8 cellular contexts compared by ENCODE assay signal in genomic region chrX:148049441-148049840, GRCh38.
DNase-seq lines count a peak whose midpoint lies in the region; ATAC-seq and TF ChIP-seq lines count a peak whose summit lies in the region.

No MANE protein-coding gene starts in this region.

- H3K4me2 ChIP-seq in KMS-11 = no peak overlapping the region

- H3K4me1 Mint-ChIP-seq in MCF 10A (ENCODE audit: insufficient read depth, unreplicated experiment) = no peaks in the 10 kb centered on the region
- no peaks in the 10 kb centered on the region for H3K4me1 Mint-ChIP-seq in glutamatergic neuron (ENCODE audit: low read depth, unreplicated experiment)

- H3K9me3 ChIP-seq in breast epithelium = no peaks in the 10 kb centered on the region

- no peaks in the 10 kb centered on the region for H3K79me2 ChIP-seq in KMS-11 (ENCODE audit: insufficient read depth, low read depth)

- H3K27me3 Mint-ChIP-seq in MCF 10A (ENCODE audit: insufficient read depth, unreplicated experiment) = no peaks in the 10 kb centered on the region
- H3K27me3 Mint-ChIP-seq in glutamatergic neuron (ENCODE audit: unreplicated experiment) = peaks cover 1% of the 10 kb centered on the region

- no peak for ATAC-seq in GM21515 (IDR thresholded peaks at IDR 0.05; ENCODE audit: unreplicated experiment)
- no peak for ATAC-seq in HG02642 (IDR thresholded peaks at IDR 0.05; ENCODE audit: poor library complexity, unreplicated experiment)
- no peak for ATAC-seq in HG03565 (IDR thresholded peaks at IDR 0.05; ENCODE audit: unreplicated experiment)

- CTCF ChIA-PET in MCF 10A (lab: Yijun Ruan, JAX) = interaction anchor here (0.6 to 2.0 kb wide), 5 partner anchors 422 to 1423 kb away, joined by 3 to 9 read pairs (median 4); no protein-coding TSS in a partner anchor

- H3K4me1 ChIP-seq in breast epithelium = no peaks in the 10 kb centered on the region
- H3K4me1 ChIP-seq in KMS-11 (ENCODE audit: low read depth, poor library complexity, severe bottlenecking) = no peaks in the 10 kb centered on the region

- H3K27ac Mint-ChIP-seq in MCF 10A (ENCODE audit: low read depth, unreplicated experiment) = no peak overlapping the region
- no peak overlapping the region for H3K27ac Mint-ChIP-seq in glutamatergic neuron (ENCODE audit: unreplicated experiment)

- H4K20me1 ChIP-seq in KMS-11 (ENCODE audit: insufficient read depth) = no peaks in the 10 kb centered on the region

- H3K9me3 Mint-ChIP-seq in MCF 10A (ENCODE audit: unreplicated experiment) = no peaks in the 10 kb centered on the region
- no peaks in the 10 kb centered on the region for H3K9me3 Mint-ChIP-seq in glutamatergic neuron (ENCODE audit: unreplicated experiment)

- no peak overlapping the region for H2AFZ ChIP-seq in KMS-11 (ENCODE audit: low read depth)

- H3K27me3 ChIP-seq in breast epithelium (peaks cover 0 to 4% of the 10 kb centered on the region in 2 donors), KMS-11 (ENCODE audit: insufficient read depth, low read depth) (no peaks in the 10 kb centered on the region)

- no peak overlapping the region for H3K9ac ChIP-seq in KMS-11

- no peak for TF ChIP-seq POLR2A in breast epithelium (IDR thresholded peaks at IDR 0.05)

- H3K27ac ChIP-seq in breast epithelium (no peak overlapping the region), KMS-11 (no peak overlapping the region)

- POLR2A ChIA-PET in MCF 10A (lab: Yijun Ruan, JAX) = no interaction called here

- no peak overlapping the region for H3K4me3 Mint-ChIP-seq in MCF 10A (ENCODE audit: unreplicated experiment)
- H3K4me3 Mint-ChIP-seq in glutamatergic neuron (ENCODE audit: unreplicated experiment) = no peak overlapping the region

- H3K36me3 Mint-ChIP-seq in MCF 10A (ENCODE audit: insufficient read depth, unreplicated experiment) (no peaks in the 10 kb centered on the region), glutamatergic neuron (ENCODE audit: unreplicated experiment) (no peaks in the 10 kb centered on the region)

- DNase-seq in MCF 10A (ENCODE audit: unreplicated experiment) (peak; percentile 38), breast epithelium (ENCODE audit: low spot score in 2 of 2) (no peak), SK-N-DZ (ENCODE audit: low spot score) (peak; percentile 26), glutamatergic neuron (no peak)

- H3K4me3 ChIP-seq in breast epithelium (no peak overlapping the region), KMS-11 (IDR thresholded peaks at IDR 0.05; ENCODE audit: insufficient read depth, low read depth, low read length) (no peak overlapping the region)

- BruUV-seq in MCF 10A (replicated peaks; lab: Mats Ljungman, UMichigan) = no TSS peak

- intact Hi-C loops in MCF 10A (cut with micrococcal nuclease) = loop anchor here (1.0 to 10.0 kb wide), 3 partner anchors 1098 to 1422 kb away; no protein-coding TSS in a partner anchor
- intact Hi-C loops in breast epithelium (cut with DNase I; ENCODE audit: low total_unique reads) = no loop called here

- no peaks in the 10 kb centered on the region for H3K36me3 ChIP-seq in breast epithelium
- no peaks in the 10 kb centered on the region for H3K36me3 ChIP-seq in KMS-11 (ENCODE audit: insufficient read depth)

- TF ChIP-seq CTCF in MCF 10A (IDR thresholded peaks at IDR 0.05; ENCODE audit: unreplicated experiment) = peak; percentile 42
- peak in 1 of 3 donors; percentile 21 for TF ChIP-seq CTCF in breast epithelium (IDR thresholded peaks at IDR 0.05)
- TF ChIP-seq CTCF in KMS-11 (conservative IDR thresholded peaks at IDR 0.05; ENCODE audit: low read depth, low read length) = peak; percentile 71
- TF ChIP-seq CTCF in glutamatergic neuron (IDR thresholded peaks at IDR 0.05; ENCODE audit: partially characterized antibody, unreplicated experiment) = peak; percentile 30

Comparison
In these comparisons a context has a peak if more than half of its experiments do, and no peak if none do; other contexts are left out.
1. DNase-seq: peak in MCF 10A (single experiment) and SK-N-DZ (single experiment); none in breast epithelium (0 of 2) and glutamatergic neuron (single experiment).